ENCODE assay signal across 1 cellular context in genomic region chr17:55304171-55304859, GRCh38.
TF ChIP-seq lines count a peak whose summit lies in the region.

No MANE protein-coding gene starts in this region.

TF ChIP-seq in HepG2, 621 proteins besides CTCF, POLR2A, EP300 and RAD21 (continued from another document and continues in another):
- no peak for TF ChIP-seq HNF4A (CRISPR knock-in tag; IDR thresholded peaks at IDR 0.05)
- no peak for TF ChIP-seq ZNF781 (CRISPR knock-in tag; IDR thresholded peaks at IDR 0.05; ENCODE audit: borderline replicate concordance, not compliant biosample characterization)
- no peak for TF ChIP-seq PLSCR1 (CRISPR knock-in tag; IDR thresholded peaks at IDR 0.05; ENCODE audit: borderline replicate concordance)
- TF ChIP-seq SMAD9 (CRISPR knock-in tag; IDR thresholded peaks at IDR 0.05): no peak
- no peak for TF ChIP-seq ZNF34 (CRISPR knock-in tag; IDR thresholded peaks at IDR 0.05; ENCODE audit: borderline replicate concordance)
- no peak for TF ChIP-seq ZMAT5 (CRISPR knock-in tag; IDR thresholded peaks at IDR 0.05; ENCODE audit: borderline replicate concordance, low read depth)
- no peak for TF ChIP-seq PHB2 (IDR thresholded peaks at IDR 0.05; ENCODE audit: partially characterized antibody)
- 0 out of 2 replicates have a peak, but pooled peaks have one; percentile 58 for TF ChIP-seq NCOA5 (CRISPR knock-in tag; IDR thresholded peaks at IDR 0.05)
- TF ChIP-seq, protein P1, sequence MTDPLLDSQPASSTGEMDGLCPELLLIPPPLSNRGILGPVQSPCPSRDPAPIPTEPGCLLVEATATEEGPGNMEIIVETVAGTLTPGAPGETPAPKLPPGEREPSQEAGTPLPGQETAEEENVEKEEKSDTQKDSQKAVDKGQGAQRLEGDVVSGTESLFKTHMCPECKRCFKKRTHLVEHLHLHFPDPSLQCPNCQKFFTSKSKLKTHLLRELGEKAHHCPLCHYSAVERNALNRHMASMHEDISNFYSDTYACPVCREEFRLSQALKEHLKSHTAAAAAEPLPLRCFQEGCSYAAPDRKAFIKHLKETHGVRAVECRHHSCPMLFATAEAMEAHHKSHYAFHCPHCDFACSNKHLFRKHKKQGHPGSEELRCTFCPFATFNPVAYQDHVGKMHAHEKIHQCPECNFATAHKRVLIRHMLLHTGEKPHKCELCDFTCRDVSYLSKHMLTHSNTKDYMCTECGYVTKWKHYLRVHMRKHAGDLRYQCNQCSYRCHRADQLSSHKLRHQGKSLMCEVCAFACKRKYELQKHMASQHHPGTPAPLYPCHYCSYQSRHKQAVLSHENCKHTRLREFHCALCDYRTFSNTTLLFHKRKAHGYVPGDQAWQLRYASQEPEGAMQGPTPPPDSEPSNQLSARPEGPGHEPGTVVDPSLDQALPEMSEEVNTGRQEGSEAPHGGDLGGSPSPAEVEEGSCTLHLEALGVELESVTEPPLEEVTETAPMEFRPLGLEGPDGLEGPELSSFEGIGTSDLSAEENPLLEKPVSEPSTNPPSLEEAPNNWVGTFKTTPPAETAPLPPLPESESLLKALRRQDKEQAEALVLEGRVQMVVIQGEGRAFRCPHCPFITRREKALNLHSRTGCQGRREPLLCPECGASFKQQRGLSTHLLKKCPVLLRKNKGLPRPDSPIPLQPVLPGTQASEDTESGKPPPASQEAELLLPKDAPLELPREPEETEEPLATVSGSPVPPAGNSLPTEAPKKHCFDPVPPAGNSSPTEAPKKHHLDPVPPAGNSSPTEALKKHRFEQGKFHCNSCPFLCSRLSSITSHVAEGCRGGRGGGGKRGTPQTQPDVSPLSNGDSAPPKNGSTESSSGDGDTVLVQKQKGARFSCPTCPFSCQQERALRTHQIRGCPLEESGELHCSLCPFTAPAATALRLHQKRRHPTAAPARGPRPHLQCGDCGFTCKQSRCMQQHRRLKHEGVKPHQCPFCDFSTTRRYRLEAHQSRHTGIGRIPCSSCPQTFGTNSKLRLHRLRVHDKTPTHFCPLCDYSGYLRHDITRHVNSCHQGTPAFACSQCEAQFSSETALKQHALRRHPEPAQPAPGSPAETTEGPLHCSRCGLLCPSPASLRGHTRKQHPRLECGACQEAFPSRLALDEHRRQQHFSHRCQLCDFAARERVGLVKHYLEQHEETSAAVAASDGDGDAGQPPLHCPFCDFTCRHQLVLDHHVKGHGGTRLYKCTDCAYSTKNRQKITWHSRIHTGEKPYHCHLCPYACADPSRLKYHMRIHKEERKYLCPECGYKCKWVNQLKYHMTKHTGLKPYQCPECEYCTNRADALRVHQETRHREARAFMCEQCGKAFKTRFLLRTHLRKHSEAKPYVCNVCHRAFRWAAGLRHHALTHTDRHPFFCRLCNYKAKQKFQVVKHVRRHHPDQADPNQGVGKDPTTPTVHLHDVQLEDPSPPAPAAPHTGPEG (CRISPR knock-in tag; IDR thresholded peaks at IDR 0.05): peak; percentile 70; the same call in 1 of the 2 replicates
- no peak; the same call in 1 of the 2 replicates for TF ChIP-seq ZNF501 (CRISPR knock-in tag; IDR thresholded peaks at IDR 0.05)
- TF ChIP-seq ATF1 (CRISPR knock-in tag; IDR thresholded peaks at IDR 0.05): no peak
- TF ChIP-seq IKZF5 (CRISPR knock-in tag; IDR thresholded peaks at IDR 0.05): no peak
- TF ChIP-seq ZFP36L2 (CRISPR knock-in tag; IDR thresholded peaks at IDR 0.05): no peak
- no peak; the same call in 1 of the 2 replicates for TF ChIP-seq CBX5 (CRISPR knock-in tag; IDR thresholded peaks at IDR 0.05; ENCODE audit: borderline replicate concordance)
- TF ChIP-seq ZNF615 (CRISPR knock-in tag; IDR thresholded peaks at IDR 0.05; ENCODE audit: borderline replicate concordance): 0 out of 2 replicates have a peak, but pooled peaks have one; percentile 16
- TF ChIP-seq FOXA1 (IDR thresholded peaks at IDR 0.05): no peak
- peak; percentile 3; the same call in 1 of the 2 replicates for TF ChIP-seq FOXA1 (CRISPR knock-in tag; IDR thresholded peaks at IDR 0.05)
- TF ChIP-seq MTF1 (CRISPR knock-in tag; IDR thresholded peaks at IDR 0.05): no peak
- TF ChIP-seq ZNF124 (CRISPR knock-in tag; IDR thresholded peaks at IDR 0.05): no peak
- TF ChIP-seq KMT2A (CRISPR knock-in tag; IDR thresholded peaks at IDR 0.05): 0 out of 2 replicates have a peak, but pooled peaks have one; percentile 49
- TF ChIP-seq RFX3 (CRISPR knock-in tag; IDR thresholded peaks at IDR 0.05): no peak
- peak; percentile 71; the same call in 1 of the 2 replicates for TF ChIP-seq HOXD1 (CRISPR knock-in tag; IDR thresholded peaks at IDR 0.05)
- no peak for TF ChIP-seq NFYC (CRISPR knock-in tag; IDR thresholded peaks at IDR 0.05)
- no peak for TF ChIP-seq ZNF367 (CRISPR knock-in tag; IDR thresholded peaks at IDR 0.05; ENCODE audit: borderline replicate concordance)
- TF ChIP-seq PCBP2 (optimal IDR thresholded peaks at IDR 0.05; ENCODE audit: low read depth, low read length, poor library complexity, severe bottlenecking): no peak
- TF ChIP-seq, protein P2, sequence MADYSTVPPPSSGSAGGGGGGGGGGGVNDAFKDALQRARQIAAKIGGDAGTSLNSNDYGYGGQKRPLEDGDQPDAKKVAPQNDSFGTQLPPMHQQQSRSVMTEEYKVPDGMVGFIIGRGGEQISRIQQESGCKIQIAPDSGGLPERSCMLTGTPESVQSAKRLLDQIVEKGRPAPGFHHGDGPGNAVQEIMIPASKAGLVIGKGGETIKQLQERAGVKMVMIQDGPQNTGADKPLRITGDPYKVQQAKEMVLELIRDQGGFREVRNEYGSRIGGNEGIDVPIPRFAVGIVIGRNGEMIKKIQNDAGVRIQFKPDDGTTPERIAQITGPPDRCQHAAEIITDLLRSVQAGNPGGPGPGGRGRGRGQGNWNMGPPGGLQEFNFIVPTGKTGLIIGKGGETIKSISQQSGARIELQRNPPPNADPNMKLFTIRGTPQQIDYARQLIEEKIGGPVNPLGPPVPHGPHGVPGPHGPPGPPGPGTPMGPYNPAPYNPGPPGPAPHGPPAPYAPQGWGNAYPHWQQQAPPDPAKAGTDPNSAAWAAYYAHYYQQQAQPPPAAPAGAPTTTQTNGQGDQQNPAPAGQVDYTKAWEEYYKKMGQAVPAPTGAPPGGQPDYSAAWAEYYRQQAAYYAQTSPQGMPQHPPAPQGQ (CRISPR knock-in tag; IDR thresholded peaks at IDR 0.05; ENCODE audit: borderline replicate concordance): no peak
- peak; percentile 46; the same call in 1 of the 2 replicates for TF ChIP-seq SP4 (CRISPR knock-in tag; IDR thresholded peaks at IDR 0.05)
- peak; percentile 33; the same call in 1 of the 2 replicates for TF ChIP-seq ARID4A (CRISPR knock-in tag; IDR thresholded peaks at IDR 0.05; ENCODE audit: borderline replicate concordance)
- no peak for TF ChIP-seq ZNF496 (CRISPR knock-in tag; IDR thresholded peaks at IDR 0.05; ENCODE audit: insufficient replicate concordance)
- TF ChIP-seq, protein P3, sequence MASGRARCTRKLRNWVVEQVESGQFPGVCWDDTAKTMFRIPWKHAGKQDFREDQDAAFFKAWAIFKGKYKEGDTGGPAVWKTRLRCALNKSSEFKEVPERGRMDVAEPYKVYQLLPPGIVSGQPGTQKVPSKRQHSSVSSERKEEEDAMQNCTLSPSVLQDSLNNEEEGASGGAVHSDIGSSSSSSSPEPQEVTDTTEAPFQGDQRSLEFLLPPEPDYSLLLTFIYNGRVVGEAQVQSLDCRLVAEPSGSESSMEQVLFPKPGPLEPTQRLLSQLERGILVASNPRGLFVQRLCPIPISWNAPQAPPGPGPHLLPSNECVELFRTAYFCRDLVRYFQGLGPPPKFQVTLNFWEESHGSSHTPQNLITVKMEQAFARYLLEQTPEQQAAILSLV (CRISPR knock-in tag; IDR thresholded peaks at IDR 0.05; ENCODE audit: borderline replicate concordance): no peak
- TF ChIP-seq NFIC (IDR thresholded peaks at IDR 0.05; ENCODE audit: low read length): no peak
- no peak for TF ChIP-seq ZNF546 (CRISPR knock-in tag; conservative IDR thresholded peaks at IDR 0.05)
- 0 out of 2 replicates have a peak, but pooled peaks have one; percentile 10 for TF ChIP-seq ZBTB49 (CRISPR knock-in tag; IDR thresholded peaks at IDR 0.05; ENCODE audit: borderline replicate concordance)
- no peak for TF ChIP-seq JUN (CRISPR knock-in tag; IDR thresholded peaks at IDR 0.05)
- TF ChIP-seq HMGXB3 (CRISPR knock-in tag; IDR thresholded peaks at IDR 0.05; ENCODE audit: borderline replicate concordance): no peak
- TF ChIP-seq ZBTB8A (CRISPR knock-in tag; IDR thresholded peaks at IDR 0.05; ENCODE audit: borderline replicate concordance, low read depth): no peak
- TF ChIP-seq DNMT3B (CRISPR knock-in tag; conservative IDR thresholded peaks at IDR 0.05): no peak
